Comparison of ENCODE assay signal across 22 cellular contexts in genomic region chr11:6864436-6864835, GRCh38.
DNase-seq lines count a peak whose midpoint lies in the region; ATAC-seq and TF ChIP-seq lines count a peak whose summit lies in the region.
"Had no signal": no experiment of that assay in that cellular context is flagged by ENCODE, and none has a peak within 500 bp of the region (broad histone marks: within the 10 kb centered on the region; RNA-seq: fewer than 3 reads in every experiment).

No MANE protein-coding gene starts in this region.

- DNase-seq in ELR (ENCODE audit: low read depth) (peak; percentile 45), RKO (ENCODE audit: low spot score) (peak; percentile 17), fibroblast of mammary gland (ENCODE audit: low read depth) (peak; percentile 75), non-pigmented ciliary epithelial cell (ENCODE audit: low read depth) (peak; percentile 38), NCI-H128 (lab: John Stamatoyannopoulos, UW; ENCODE audit: unreplicated experiment) (no peak)
- DNase-seq: activated CD4-positive, alpha-beta T cell treated with anti-CD3 and anti-CD28 coated beads, Interleukin-2, amount 50 U/mL, for 1 hour; cerebellar nuclear complex; GDM1; H9; islet precursor cell; midbrain; NCI-H1417 treated with DMSO at 0.1 percent for 48 hours; NCI-H2081 treated with DMSO at 0.1 percent for 48 hours; NCI-H774; right lobe of liver; stimulated activated naive CD4-positive, alpha-beta T cell treated with Interleukin-2 at 50 U/mL for 16 hours; thyroid gland had no signal

- no peak for TF ChIP-seq CTCF in fibroblast of mammary gland (conservative IDR thresholded peaks at IDR 0.05; ENCODE audit: control insufficient read depth, insufficient read depth, low read depth, low read length)

- ATAC-seq in HG03135 (IDR thresholded peaks at IDR 0.05; ENCODE audit: unreplicated experiment) (no peak), GM19351 (IDR thresholded peaks at IDR 0.05; ENCODE audit: unreplicated experiment) (no peak), HG03354 (IDR thresholded peaks at IDR 0.05; ENCODE audit: poor library complexity, severe bottlenecking, unreplicated experiment) (no peak)
- ATAC-seq: natural killer cell treated with Interleukin-12 subunit alpha and Interleukin-12 subunit beta and Interleukin-15 and Interleukin-18, amount 100 ng/mL, for 72 hours; right lobe of liver; WTC11 had no signal

- H3K4me3 ChIP-seq in fibroblast of mammary gland (ENCODE audit: control insufficient read depth, low read depth, low read length) = no peak overlapping the region
- H3K4me3 ChIP-seq: right lobe of liver, thyroid gland had no signal
